In genomic region chr1:44154665-44155064, GRCh38 we compare ENCODE assay signal across 1 cellular context.
TF ChIP-seq lines count a peak whose summit lies in the region.

No MANE protein-coding gene starts in this region.

TF ChIP-seq in HepG2, 621 proteins besides CTCF, POLR2A, EP300 and RAD21:
- no peak for TF ChIP-seq ZBTB1 (CRISPR knock-in tag; IDR thresholded peaks at IDR 0.05; ENCODE audit: borderline replicate concordance)
- 0 out of 2 replicates have a peak, but pooled peaks have one; percentile 30 for TF ChIP-seq FOXA3 (CRISPR knock-in tag; IDR thresholded peaks at IDR 0.05)
- no peak for TF ChIP-seq SRSF9 (IDR thresholded peaks at IDR 0.05; ENCODE audit: borderline replicate concordance, insufficient read depth, low read depth, low read length, poor library complexity, severe bottlenecking)
- TF ChIP-seq ZNF773 (CRISPR knock-in tag; IDR thresholded peaks at IDR 0.05; ENCODE audit: borderline replicate concordance): no peak
- no peak for TF ChIP-seq HOXA3 (CRISPR knock-in tag; IDR thresholded peaks at IDR 0.05)
- no peak for TF ChIP-seq ZNF572 (CRISPR knock-in tag; IDR thresholded peaks at IDR 0.05)
- no peak for TF ChIP-seq ZNF597 (CRISPR knock-in tag; IDR thresholded peaks at IDR 0.05)
- TF ChIP-seq ONECUT2 (CRISPR knock-in tag; IDR thresholded peaks at IDR 0.05): no peak
- TF ChIP-seq ATF4 (CRISPR knock-in tag; IDR thresholded peaks at IDR 0.05): peak in 1 of 2 experiments; percentile 49; a peak in 2 of 4 replicates
- no peak for TF ChIP-seq ZNF569 (CRISPR knock-in tag; IDR thresholded peaks at IDR 0.05; ENCODE audit: borderline replicate concordance)
